ENCODE assay signal across 1 cellular context in genomic region chr12:88579941-88580871, GRCh38.
TF ChIP-seq lines count a peak whose summit lies in the region.

Gene KITLG (minus strand): TSS chr12:88580471. CDS start chr12:88580278, 193 bp downstream.

TF ChIP-seq in K562, 482 proteins besides CTCF, POLR2A, EP300 and RAD21 (continued from another document):
- TF ChIP-seq REST (CRISPR knock-in tag; IDR thresholded peaks at IDR 0.05; ENCODE audit: low read depth): no peak
- TF ChIP-seq CHD4 (IDR thresholded peaks at IDR 0.05; ENCODE audit: insufficient read depth, insufficient replicate concordance, low read depth, low read length, poor library complexity, severe bottlenecking): no peak
